In genomic region chr13:105627270-105627669, GRCh38 we compare ENCODE assay signal across 1 cellular context.
TF ChIP-seq lines count a peak whose summit lies in the region.

No MANE protein-coding gene starts in this region.

TF ChIP-seq in GM23338, 12 proteins besides CTCF, POLR2A, EP300 and RAD21:
- TF ChIP-seq ZNF462 (CRISPR knock-in tag; IDR thresholded peaks at IDR 0.05), result no peak
- TF ChIP-seq STAT1 (IDR thresholded peaks at IDR 0.05; ENCODE audit: unreplicated experiment), result no peak
- TF ChIP-seq NANOG (IDR thresholded peaks at IDR 0.05; ENCODE audit: borderline replicate concordance), result no peak
- no peak for TF ChIP-seq EZH2phosphoT487 (IDR thresholded peaks at IDR 0.05; ENCODE audit: unreplicated experiment)
- no peak for TF ChIP-seq JUNB (IDR thresholded peaks at IDR 0.05; ENCODE audit: unreplicated experiment)
- TF ChIP-seq EZH2 (IDR thresholded peaks at IDR 0.05; ENCODE audit: low read depth, unreplicated experiment), result no peak
- TF ChIP-seq CREB1 (CRISPR knock-in tag; IDR thresholded peaks at IDR 0.05; ENCODE audit: low read depth), result no peak
- no peak for TF ChIP-seq ETS1 (IDR thresholded peaks at IDR 0.05)
- TF ChIP-seq ZNF114 (CRISPR knock-in tag; IDR thresholded peaks at IDR 0.05), result no peak
- TF ChIP-seq POLR2AphosphoS5 (IDR thresholded peaks at IDR 0.05; ENCODE audit: low read depth), result no peak
- no peak for TF ChIP-seq ZNF331 (CRISPR knock-in tag; IDR thresholded peaks at IDR 0.05; ENCODE audit: low read depth)
- no peak for TF ChIP-seq REST (IDR thresholded peaks at IDR 0.05; ENCODE audit: unreplicated experiment)
TF ChIP-seq in GM23338: peak in this region for 0.
